ENCODE assay signal across 21 cellular contexts in genomic region chr1:231853588-231854207, GRCh38.
"Had no signal": no experiment of that assay in that cellular context is flagged by ENCODE, and none has a peak within 500 bp of the region (broad histone marks: within the 10 kb centered on the region; RNA-seq: fewer than 3 reads in every experiment).

No MANE protein-coding gene starts in this region.

- DNase-seq: colonic mucosa; dermis blood vessel endothelial cell; effector memory CD4-positive, alpha-beta T cell; foreskin keratinocyte; glutamatergic neuron; lower lobe of right lung; natural killer cell; occipital lobe; pancreas; retina; stimulated activated CD4-positive, alpha-beta T cell treated with anti-CD3 and anti-CD28 coated beads, Interleukin-4, amount 100 ng/mL, for 4 hours; stimulated activated naive CD8-positive, alpha-beta T cell treated with anti-CD3 and anti-CD28 coated beads, Interleukin-15, Interleukin-2, amounts not matched to agents 100 U/mL and 50 U/mL, for 24 hours; upper lobe of left lung; uterus had no signal

- H3K4me3 ChIP-seq: colonic mucosa, esophagus muscularis mucosa, lower lobe of right lung, pancreas, thoracic aorta, tibial nerve, upper lobe of left lung, uterus had no signal

- H3K27ac Mint-ChIP-seq: natural killer cell; stimulated activated memory B cell treated with anti-CD40 and anti-IgM and Interleukin-4, amounts not matched to agents 10 μg/mL and 1 μg/mL and 100 μg/mL, for 72 hours had no signal

- H3K36me3 Mint-ChIP-seq: natural killer cell; stimulated activated memory B cell treated with anti-CD40 and anti-IgM and Interleukin-4, amounts not matched to agents 10 μg/mL and 1 μg/mL and 100 μg/mL, for 72 hours had no signal

- ATAC-seq: foreskin keratinocyte; left lobe of liver; lower lobe of right lung; natural killer cell; pancreas; sciatic nerve; stimulated activated memory B cell treated with anti-CD40 and anti-IgM and Interleukin-4, amounts not matched to agents 10 μg/mL and 1 μg/mL and 100 μg/mL, for 72 hours; stimulated activated naive CD8-positive, alpha-beta T cell treated with anti-CD3 and anti-CD28 coated beads, Interleukin-15, Interleukin-2, amounts not matched to agents 100 U/mL and 50 U/mL, for 24 hours had no signal

- H3K4me3 Mint-ChIP-seq: central memory CD8-positive, alpha-beta T cell; natural killer cell; stimulated activated memory B cell treated with anti-CD40 and anti-IgM and Interleukin-4, amounts not matched to agents 10 μg/mL and 1 μg/mL and 100 μg/mL, for 72 hours had no signal

- H3K27me3 Mint-ChIP-seq: central memory CD8-positive, alpha-beta T cell; stimulated activated memory B cell treated with anti-CD40 and anti-IgM and Interleukin-4, amounts not matched to agents 10 μg/mL and 1 μg/mL and 100 μg/mL, for 72 hours had no signal

- H3K4me1 ChIP-seq: colonic mucosa, foreskin keratinocyte, lower lobe of right lung, tibial nerve, upper lobe of left lung, uterus had no signal

- H3K9me3 Mint-ChIP-seq: central memory CD8-positive, alpha-beta T cell; natural killer cell; stimulated activated memory B cell treated with anti-CD40 and anti-IgM and Interleukin-4, amounts not matched to agents 10 μg/mL and 1 μg/mL and 100 μg/mL, for 72 hours had no signal

- H3K27me3 ChIP-seq: colonic mucosa, esophagus muscularis mucosa, foreskin keratinocyte, pancreas, tibial nerve, upper lobe of left lung, uterus had no signal

- H3K4me1 Mint-ChIP-seq: central memory CD8-positive, alpha-beta T cell; natural killer cell had no signal

- H3K27ac ChIP-seq: colonic mucosa, esophagus muscularis mucosa, foreskin keratinocyte, lower lobe of right lung, pancreas, thoracic aorta, tibial nerve, upper lobe of left lung, uterus had no signal

- H3K9me3 ChIP-seq: colonic mucosa, esophagus muscularis mucosa, lower lobe of right lung, pancreas, thoracic aorta, tibial nerve, upper lobe of left lung, uterus had no signal

- H3K36me3 ChIP-seq: colonic mucosa, esophagus muscularis mucosa, lower lobe of right lung, pancreas, thoracic aorta, tibial nerve, upper lobe of left lung, uterus had no signal
